In the genomic region with DNA sequence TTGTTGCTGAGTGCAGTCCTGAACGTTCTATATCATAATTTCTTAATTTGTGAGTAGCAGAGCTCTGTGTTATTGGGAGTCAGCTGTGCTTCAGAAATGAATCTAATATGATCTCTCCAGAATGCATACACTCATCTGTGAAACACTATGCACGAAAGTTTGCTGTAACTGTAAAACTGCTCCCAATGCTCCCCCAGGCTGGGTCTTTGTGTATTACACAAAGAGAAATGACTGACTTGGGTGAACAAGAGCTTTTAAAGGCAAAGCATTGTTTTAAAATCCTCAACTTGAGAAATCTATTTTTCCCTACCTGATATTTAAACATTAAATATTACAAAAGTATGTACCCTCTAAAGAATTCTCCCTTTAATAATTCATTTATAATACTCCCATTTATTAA, we compare ENCODE assay signal across 24 cellular contexts.
"Had no signal": no experiment of that assay in that cellular context is flagged by ENCODE, and none has a peak within 500 bp of the region (broad histone marks: within the 10 kb centered on the region; RNA-seq: fewer than 3 reads in every experiment).

No MANE protein-coding gene starts in this region.

- H3K27me3 ChIP-seq: SJCRH30 had no signal

- H3K4me3 Mint-ChIP-seq: activated CD8-positive, alpha-beta T cell treated with anti-CD3 and anti-CD28 coated beads, Interleukin-2, amount 10 ng/mL, durations not matched to agents 7 days and 5 days; activated naive CD4-positive, alpha-beta T cell treated with anti-CD3 and anti-CD28 coated beads, Interleukin-2, amount 50 U/mL, for 24 hours; central memory CD8-positive, alpha-beta T cell; T-helper 1 cell treated with Interleukin-12 subunit alpha and Interleukin-12 subunit beta and Interleukin-4 antibody, amounts not matched to agents 30 μg/mL and 1 μg/mL, for 36 hours; WTC11 had no signal

- H3K36me3 Mint-ChIP-seq: activated naive CD4-positive, alpha-beta T cell treated with anti-CD3 and anti-CD28 coated beads, Interleukin-2, amount 50 U/mL, for 24 hours had no signal

- H3K4me1 ChIP-seq: SJCRH30 had no signal

- ATAC-seq: activated CD8-positive, alpha-beta T cell treated with anti-CD3 and anti-CD28 coated beads, Interleukin-2, amount 10 ng/mL, durations not matched to agents 7 days and 5 days; Panc1; Right ventricle myocardium inferior; WTC11 had no signal

- H3K27me3 Mint-ChIP-seq: activated naive CD4-positive, alpha-beta T cell treated with anti-CD3 and anti-CD28 coated beads, Interleukin-2, amount 50 U/mL, for 24 hours; central memory CD8-positive, alpha-beta T cell had no signal

- H3K27ac ChIP-seq: SJCRH30 had no signal

- DNase-seq: activated CD4-positive, alpha-beta T cell treated with anti-CD3 and anti-CD28 coated beads for 48 hours; activated CD4-positive, alpha-beta T cell treated with anti-CD3 and anti-CD28 coated beads, Interleukin-2, amount 50 U/mL, for 4 hours; activated CD4-positive, CD25-positive, alpha-beta regulatory T cell treated with anti-CD3 and anti-CD28 coated beads, Interleukin-2, amount 50 U/mL, for 72 hours; activated CD8-positive, alpha-beta memory T cell treated with anti-CD3 and anti-CD28 coated beads, Interleukin-2, amount 50 U/mL, for 48 hours; activated CD8-positive, alpha-beta T cell treated with anti-CD3 and anti-CD28 coated beads, Interleukin-2, amount 10 ng/mL, durations not matched to agents 7 days and 5 days; activated T-cell treated with anti-CD3 and anti-CD28 coated beads, Interleukin-2, amount 50 U/mL, for 1 hour; aorta; Kasumi-1; NCI-H1105 treated with DMSO at 0.1 percent for 48 hours; NCI-H1436 treated with DMSO at 0.1 percent for 48 hours; NCI-H187; NCI-H2081; NCI-H510A treated with DMSO at 0.1 percent for 48 hours; NCI-H69; NK-92 treated with Interleukin-12 subunit alpha and Interleukin-12 subunit beta, amount 100 ng/mL, for 24 hours; OCI-M1; RPMI8226 had no signal

- H3K36me3 ChIP-seq: SJCRH30 had no signal

- H3K4me1 Mint-ChIP-seq: activated naive CD4-positive, alpha-beta T cell treated with anti-CD3 and anti-CD28 coated beads, Interleukin-2, amount 50 U/mL, for 24 hours; central memory CD8-positive, alpha-beta T cell had no signal

- H3K27ac Mint-ChIP-seq: activated CD8-positive, alpha-beta T cell treated with anti-CD3 and anti-CD28 coated beads, Interleukin-2, amount 10 ng/mL, durations not matched to agents 7 days and 5 days; activated naive CD4-positive, alpha-beta T cell treated with anti-CD3 and anti-CD28 coated beads, Interleukin-2, amount 50 U/mL, for 24 hours; T-helper 1 cell treated with Interleukin-12 subunit alpha and Interleukin-12 subunit beta and Interleukin-4 antibody, amounts not matched to agents 30 μg/mL and 1 μg/mL, for 36 hours; WTC11 had no signal

- H3K9me3 ChIP-seq: SJCRH30 had no signal

- H3K4me3 ChIP-seq: SJCRH30 had no signal
